ENCODE assay signal across 1 cellular context in the genomic region with DNA sequence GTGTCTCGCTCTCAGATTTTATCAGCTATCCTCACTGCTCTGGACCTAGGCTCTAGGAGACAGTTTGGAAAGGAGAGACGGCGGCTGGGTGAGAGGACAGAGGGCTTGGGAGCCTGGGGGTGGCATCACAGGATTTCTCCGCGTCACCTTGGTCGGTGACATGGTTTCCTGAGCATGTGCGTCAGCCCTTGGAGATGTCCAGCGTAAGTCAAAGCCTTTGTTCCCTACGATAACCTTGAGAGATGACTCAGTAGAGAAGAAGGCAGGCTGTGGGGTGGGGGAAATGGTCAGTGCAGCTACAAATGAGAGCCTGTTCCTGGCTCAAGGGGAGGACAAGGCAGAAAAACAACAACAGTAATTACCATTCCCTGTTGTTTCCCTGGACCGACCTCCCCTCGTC.
A peak's percentile ranks its signal among the peaks of the same experiment; 100 is the strongest.
TF ChIP-seq lines count a peak whose summit lies in the region.

No MANE protein-coding gene starts in this region.

TF ChIP-seq in IMR-90, 13 proteins besides CTCF, POLR2A, EP300 and RAD21:
- TF ChIP-seq RCOR1 (IDR thresholded peaks at IDR 0.05; ENCODE audit: insufficient replicate concordance, low read length) (no peak), NFE2L2 (IDR thresholded peaks at IDR 0.05; ENCODE audit: low read depth, low read length) (peak; percentile 28; the same call in 1 of the 2 replicates), RFX5 (IDR thresholded peaks at IDR 0.05; ENCODE audit: low read depth, low read length) (no peak), BHLHE40 (IDR thresholded peaks at IDR 0.05; ENCODE audit: low read depth, low read length) (peak; percentile 37; the same call in 1 of the 2 replicates), CEBPB (IDR thresholded peaks at IDR 0.05; ENCODE audit: low read depth, low read length) (no peak), CHD1 (IDR thresholded peaks at IDR 0.05; ENCODE audit: low read depth, low read length) (no peak), MXI1 (IDR thresholded peaks at IDR 0.05; ENCODE audit: borderline replicate concordance, low read depth, low read length) (no peak), MAFK (IDR thresholded peaks at IDR 0.05; ENCODE audit: low read depth, low read length) (no peak), SMC3 (IDR thresholded peaks at IDR 0.05; ENCODE audit: low read depth, low read length) (0 out of 2 replicates have a peak, but pooled peaks have one; percentile 9), MAZ (IDR thresholded peaks at IDR 0.05; ENCODE audit: borderline replicate concordance, low read depth, low read length) (0 out of 2 replicates have a peak, but pooled peaks have one; percentile 21), FOS (IDR thresholded peaks at IDR 0.05; ENCODE audit: low read depth, low read length) (peak; percentile 42)
- TF ChIP-seq, protein P1, sequence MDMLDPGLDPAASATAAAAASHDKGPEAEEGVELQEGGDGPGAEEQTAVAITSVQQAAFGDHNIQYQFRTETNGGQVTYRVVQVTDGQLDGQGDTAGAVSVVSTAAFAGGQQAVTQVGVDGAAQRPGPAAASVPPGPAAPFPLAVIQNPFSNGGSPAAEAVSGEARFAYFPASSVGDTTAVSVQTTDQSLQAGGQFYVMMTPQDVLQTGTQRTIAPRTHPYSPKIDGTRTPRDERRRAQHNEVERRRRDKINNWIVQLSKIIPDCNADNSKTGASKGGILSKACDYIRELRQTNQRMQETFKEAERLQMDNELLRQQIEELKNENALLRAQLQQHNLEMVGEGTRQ (IDR thresholded peaks at IDR 0.05; ENCODE audit: low read depth, low read length) = no peak
- TF ChIP-seq, protein P2, sequence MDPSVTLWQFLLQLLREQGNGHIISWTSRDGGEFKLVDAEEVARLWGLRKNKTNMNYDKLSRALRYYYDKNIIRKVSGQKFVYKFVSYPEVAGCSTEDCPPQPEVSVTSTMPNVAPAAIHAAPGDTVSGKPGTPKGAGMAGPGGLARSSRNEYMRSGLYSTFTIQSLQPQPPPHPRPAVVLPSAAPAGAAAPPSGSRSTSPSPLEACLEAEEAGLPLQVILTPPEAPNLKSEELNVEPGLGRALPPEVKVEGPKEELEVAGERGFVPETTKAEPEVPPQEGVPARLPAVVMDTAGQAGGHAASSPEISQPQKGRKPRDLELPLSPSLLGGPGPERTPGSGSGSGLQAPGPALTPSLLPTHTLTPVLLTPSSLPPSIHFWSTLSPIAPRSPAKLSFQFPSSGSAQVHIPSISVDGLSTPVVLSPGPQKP (IDR thresholded peaks at IDR 0.05; ENCODE audit: borderline replicate concordance, low read depth, low read length) = no peak
